In genomic region chr6:10687582-10687981, GRCh38 we compare ENCODE assay signal across 23 cellular contexts.
"Had no signal": no experiment of that assay in that cellular context is flagged by ENCODE, and none has a peak within 500 bp of the region (broad histone marks: within the 10 kb centered on the region; RNA-seq: fewer than 3 reads in every experiment).

No MANE protein-coding gene starts in this region.

- ATAC-seq: activated CD4-positive, CD25-positive, alpha-beta regulatory T cell treated with anti-CD3 and anti-CD28 coated beads, Interleukin-2, amount 50 U/mL, for 24 hours; heart right ventricle; right lobe of liver; stimulated activated naive CD8-positive, alpha-beta T cell treated with anti-CD3 and anti-CD28 coated beads, Interleukin-15, Interleukin-2, amounts not matched to agents 100 U/mL and 50 U/mL, for 24 hours had no signal

- DNase-seq: activated CD4-positive, alpha-beta memory T cell treated with anti-CD3 and anti-CD28 coated beads for 36 hours; activated CD4-positive, alpha-beta T cell treated with anti-CD3 and anti-CD28 coated beads, Interleukin-2, amount 10 ng/mL, durations not matched to agents 24 days and 14 days; activated CD8-positive, alpha-beta memory T cell treated with anti-CD3 and anti-CD28 coated beads, Interleukin-2, amount 50 U/mL, for 4 hours; activated gamma-delta T cell; activated naive CD4-positive, alpha-beta T cell treated with anti-CD3 and anti-CD28 coated beads, Interleukin-2, amount 50 U/mL, for 16 hours; activated T-cell treated with anti-CD3 and anti-CD28 coated beads, Interleukin-2, amount 50 U/mL, for 1 hour; amniotic stem cell; caudate nucleus; esophagus squamous epithelium; foreskin melanocyte; heart right ventricle; islet precursor cell; left ventricle myocardium inferior; mammary epithelial cell; nephron progenitor cell; right lobe of liver; stimulated activated CD4-positive, alpha-beta T cell treated with anti-CD3 and anti-CD28 coated beads, Interleukin-12 subunit alpha, Interleukin-12 subunit beta, amount 100 ng/mL, for 4 hours; stimulated activated CD4-positive, alpha-beta T cell treated with anti-CD3 and anti-CD28 coated beads, Interleukin-4, amount 100 ng/mL, for 1 hour; stimulated activated naive CD8-positive, alpha-beta T cell treated with anti-CD3 and anti-CD28 coated beads, Interleukin-15, Interleukin-2, amounts not matched to agents 100 U/mL and 50 U/mL, for 24 hours; T-helper 9 cell; testis; transverse colon had no signal
